ENCODE assay signal across 11 cellular contexts in the genomic region with DNA sequence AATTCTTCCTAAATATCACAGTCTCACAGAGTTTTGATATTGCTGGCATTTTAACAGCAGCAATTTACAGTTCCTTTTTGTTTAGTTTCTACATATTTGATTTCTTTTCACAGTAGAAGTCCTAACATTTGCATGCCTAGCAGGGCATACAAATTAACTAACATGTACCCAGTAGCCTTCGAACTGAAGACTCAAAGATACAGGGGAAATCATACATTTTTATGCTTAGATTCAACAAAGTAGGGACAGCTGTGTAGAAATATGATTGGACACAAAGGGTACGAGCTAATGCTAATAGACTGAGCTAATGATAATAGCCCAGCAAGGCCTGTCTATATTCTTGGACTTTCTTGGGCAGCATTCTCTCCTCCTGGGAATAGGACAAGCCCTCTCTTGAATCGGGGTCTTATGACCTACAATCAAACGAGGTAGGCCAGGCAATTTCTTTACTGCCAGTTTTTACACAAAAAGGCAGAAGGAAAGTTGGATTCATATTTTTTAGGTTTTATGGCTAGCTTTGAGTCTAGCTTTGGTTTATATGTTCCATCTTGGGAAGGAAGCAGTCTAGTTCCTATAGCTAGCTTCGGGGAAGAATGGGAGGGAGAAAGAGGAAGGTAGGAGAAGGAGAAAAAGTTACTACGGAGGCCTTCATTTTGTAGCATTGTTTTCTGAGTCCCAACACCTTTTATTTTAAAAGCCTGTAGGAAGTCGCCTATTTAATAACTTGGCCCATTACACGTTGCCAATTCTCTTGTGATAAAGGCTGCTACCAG.
DNase-seq lines count a peak whose midpoint lies in the region; ATAC-seq and TF ChIP-seq lines count a peak whose summit lies in the region.
"Had no signal": no experiment of that assay in that cellular context is flagged by ENCODE, and none has a peak within 500 bp of the region (broad histone marks: within the 10 kb centered on the region; RNA-seq: fewer than 3 reads in every experiment).

No MANE protein-coding gene starts in this region.

- H3K4me3 ChIP-seq in PC-3 (ENCODE audit: low read length) (peak overlapping the region; percentile 85), esophagus squamous epithelium (no peak overlapping the region)

- no peaks in the 10 kb centered on the region for H3K9me3 Mint-ChIP-seq in activated naive CD4-positive, alpha-beta T cell treated with anti-CD3 and anti-CD28 coated beads for 36 hours
- no peaks in the 10 kb centered on the region for H3K9me3 Mint-ChIP-seq in stimulated activated memory B cell treated with anti-CD40 and anti-IgM and Interleukin-4, amounts not matched to agents 10 μg/mL and 1 μg/mL and 100 μg/mL, for 72 hours

- H3K27me3 ChIP-seq in PC-3 (ENCODE audit: low read length) (no peaks in the 10 kb centered on the region), esophagus squamous epithelium (peaks cover 0 to 50% (median 0%) of the 10 kb centered on the region in 4 donors)

- ATAC-seq in PC-3 (no peak), GM21447 (IDR thresholded peaks at IDR 0.05; ENCODE audit: unreplicated experiment) (no peak), Right ventricle myocardium inferior (no peak)
- ATAC-seq in stimulated activated memory B cell treated with anti-CD40 and anti-IgM and Interleukin-4, amounts not matched to agents 10 μg/mL and 1 μg/mL and 100 μg/mL, for 72 hours, result no peak
- ATAC-seq: T-helper 17 cell had no signal

- H3K4me1 Mint-ChIP-seq in activated naive CD4-positive, alpha-beta T cell treated with anti-CD3 and anti-CD28 coated beads for 36 hours (ENCODE audit: low read depth), result peaks cover 27% of the 10 kb centered on the region
- peaks cover 30% of the 10 kb centered on the region for H3K4me1 Mint-ChIP-seq in stimulated activated memory B cell treated with anti-CD40 and anti-IgM and Interleukin-4, amounts not matched to agents 10 μg/mL and 1 μg/mL and 100 μg/mL, for 72 hours

- peaks cover 5% of the 10 kb centered on the region for H3K27me3 Mint-ChIP-seq in activated naive CD4-positive, alpha-beta T cell treated with anti-CD3 and anti-CD28 coated beads for 36 hours (ENCODE audit: low read depth)
- no peaks in the 10 kb centered on the region for H3K27me3 Mint-ChIP-seq in stimulated activated memory B cell treated with anti-CD40 and anti-IgM and Interleukin-4, amounts not matched to agents 10 μg/mL and 1 μg/mL and 100 μg/mL, for 72 hours
- H3K27me3 Mint-ChIP-seq: T-helper 17 cell had no signal

- H3K36me3 ChIP-seq in PC-3 (ENCODE audit: low read depth, low read length), result no peaks in the 10 kb centered on the region
- H3K36me3 ChIP-seq in esophagus squamous epithelium, result no peaks in the 10 kb centered on the region

- H3K9me2 ChIP-seq in PC-3 (replicated peaks; ENCODE audit: low read length), result no peaks in the 10 kb centered on the region

- CTCF ChIA-PET in activated naive CD4-positive, alpha-beta T cell treated with anti-CD3 and anti-CD28 coated beads for 36 hours (lab: Charles Lee), result interaction anchor here (1.1 kb wide), 1 partner anchor 30 kb away, joined by 3 read pairs; no protein-coding TSS in a partner anchor
- CTCF ChIA-PET in PC-3 (lab: Charles Lee), result no interaction called here

- H3K4me2 ChIP-seq in PC-3 (ENCODE audit: low read length), result peak overlapping the region; percentile 86

- H3K9me3 ChIP-seq in PC-3 (ENCODE audit: low read length) (no peaks in the 10 kb centered on the region), esophagus squamous epithelium (no peaks in the 10 kb centered on the region)

- H4K20me1 ChIP-seq in PC-3 (ENCODE audit: low read length), result peaks cover 9% of the 10 kb centered on the region; the same call in 1 of the 2 replicates

- POLR2A ChIA-PET in PC-3 (lab: Charles Lee; ENCODE audit: unreplicated experiment), result interaction anchor here (0.5 to 2.9 kb wide), 4 partner anchors 13 to 1608 kb away, joined by 4 to 51 read pairs (median 5); a partner anchor contains a TSS

- no peak for TF ChIP-seq CTCF in PC-3 (conservative IDR thresholded peaks at IDR 0.05; ENCODE audit: low read depth, low read length)
- TF ChIP-seq CTCF in esophagus squamous epithelium (IDR thresholded peaks at IDR 0.05), result no peak

- H3K9ac ChIP-seq in PC-3 (ENCODE audit: low read length), result peak overlapping the region; percentile 87

- BruUV-seq in PC-3 (replicated peaks; lab: Mats Ljungman, UMichigan), result no TSS peak

- WGBS in esophagus squamous epithelium, 2 donors, result 68 to 76% methylated on average over 8 of the region's 8 CpGs

- no peak for DNase-seq in activated naive CD4-positive, alpha-beta T cell treated with anti-CD3 and anti-CD28 coated beads for 36 hours
- DNase-seq in activated naive CD4-positive, alpha-beta T cell (lab: John Stamatoyannopoulos, UW), result no peak
- DNase-seq in PC-3 (no peak), esophagus squamous epithelium (lab: John Stamatoyannopoulos, UW) (no peak), NCI-H774 (lab: John Stamatoyannopoulos, UW) (no peak), Right ventricle myocardium inferior (ENCODE audit: missing footprints) (no peak)
- DNase-seq: kidney, T-helper 17 cell had no signal

- no peak for TF ChIP-seq POLR2A in esophagus squamous epithelium (IDR thresholded peaks at IDR 0.05)

- H3K27ac ChIP-seq in PC-3 (ENCODE audit: low read length) (peak overlapping the region; percentile 82), esophagus squamous epithelium (peak overlapping the region in 3 of 4 donors; percentile 93 to 97 (median 97))

- intact Hi-C loops in activated naive CD4-positive, alpha-beta T cell treated with anti-CD3 and anti-CD28 coated beads for 36 hours (cut with micrococcal nuclease), result no loop called here
- intact Hi-C loops in PC-3 (cut with micrococcal nuclease), result no loop called here
- intact Hi-C loops in esophagus squamous epithelium (cut with DNase I), result no loop called here
- intact Hi-C loops in Right ventricle myocardium inferior (cut with DNase I), result no loop called here

- H3K79me2 ChIP-seq in PC-3 (ENCODE audit: low read length), result peaks cover 22% of the 10 kb centered on the region

- H3F3A ChIP-seq in PC-3 (ENCODE audit: low read length, unreplicated experiment), result peaks cover 18% of the 10 kb centered on the region

- H3K4me1 ChIP-seq in PC-3 (ENCODE audit: insufficient read depth, low read length) (peaks cover 15% of the 10 kb centered on the region), esophagus squamous epithelium (peaks cover 4 to 46% (median 5%) of the 10 kb centered on the region in 3 donors)

- peaks cover 6% of the 10 kb centered on the region for H3K36me3 Mint-ChIP-seq in activated naive CD4-positive, alpha-beta T cell treated with anti-CD3 and anti-CD28 coated beads for 36 hours (ENCODE audit: low read depth)
- no peaks in the 10 kb centered on the region for H3K36me3 Mint-ChIP-seq in stimulated activated memory B cell treated with anti-CD40 and anti-IgM and Interleukin-4, amounts not matched to agents 10 μg/mL and 1 μg/mL and 100 μg/mL, for 72 hours
- H3K36me3 Mint-ChIP-seq: CD14-positive monocyte had no signal

- H3K4me3 Mint-ChIP-seq in activated naive CD4-positive, alpha-beta T cell treated with anti-CD3 and anti-CD28 coated beads for 36 hours, result no peak overlapping the region
- peak overlapping the region; percentile 14 for H3K4me3 Mint-ChIP-seq in stimulated activated memory B cell treated with anti-CD40 and anti-IgM and Interleukin-4, amounts not matched to agents 10 μg/mL and 1 μg/mL and 100 μg/mL, for 72 hours
- H3K4me3 Mint-ChIP-seq: CD14-positive monocyte had no signal

- peak overlapping the region; percentile 81 for H3K27ac Mint-ChIP-seq in activated naive CD4-positive, alpha-beta T cell treated with anti-CD3 and anti-CD28 coated beads for 36 hours
- H3K27ac Mint-ChIP-seq in stimulated activated memory B cell treated with anti-CD40 and anti-IgM and Interleukin-4, amounts not matched to agents 10 μg/mL and 1 μg/mL and 100 μg/mL, for 72 hours, result no peak overlapping the region
- H3K27ac Mint-ChIP-seq: T-helper 17 cell had no signal

- no peak overlapping the region for H2AFZ ChIP-seq in PC-3 (ENCODE audit: low read length)
